ENCODE assay signal across 13 cellular contexts in the genomic region with DNA sequence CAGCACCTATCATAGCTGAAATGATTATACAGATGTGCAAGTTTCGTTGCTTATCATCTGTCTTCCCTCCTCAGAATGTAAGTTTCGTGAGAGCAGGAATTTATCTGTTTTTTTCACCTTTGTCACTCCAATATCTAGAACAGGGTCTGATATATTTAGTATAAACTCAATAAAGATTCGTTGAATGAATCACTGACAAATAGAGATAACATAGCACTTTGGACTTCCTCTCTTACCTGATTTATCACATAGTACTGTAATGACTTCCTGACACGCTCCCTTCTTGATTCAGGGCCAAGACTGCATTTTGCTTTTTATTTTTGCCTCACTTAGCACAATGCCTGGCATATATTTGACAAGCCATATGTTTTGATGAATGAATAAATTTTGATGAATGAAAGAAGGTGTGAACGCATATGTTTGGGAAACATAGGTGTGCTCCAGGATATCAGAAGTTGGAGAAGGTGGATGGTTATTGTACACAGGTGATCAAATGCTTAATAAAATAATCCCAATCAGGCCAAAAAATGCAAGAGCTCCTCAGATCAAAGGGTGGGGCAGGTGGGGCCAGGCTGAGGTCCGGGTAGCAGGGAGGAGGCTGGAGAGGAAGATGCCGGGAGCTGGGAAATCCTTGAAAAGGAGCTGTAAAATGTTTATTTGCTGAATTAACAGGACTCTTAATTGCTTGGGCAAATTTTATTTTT. TPM values are rescaled to one million over a fixed set of nuclear protein-coding genes. Genes with fewer than 3 reads are reported as not detected.
DNase-seq lines count a peak whose midpoint lies in the region; ATAC-seq and TF ChIP-seq lines count a peak whose summit lies in the region.
"Had no signal": no experiment of that assay in that cellular context is flagged by ENCODE, and none has a peak within 500 bp of the region (broad histone marks: within the 10 kb centered on the region; RNA-seq: fewer than 3 reads in every experiment).

No MANE protein-coding gene starts in this region.

- H3K9me3 Mint-ChIP-seq in activated naive CD4-positive, alpha-beta T cell treated with anti-CD3 and anti-CD28 coated beads for 36 hours: no peaks in the 10 kb centered on the region
- H3K9me3 Mint-ChIP-seq in central memory CD8-positive, alpha-beta T cell: no peaks in the 10 kb centered on the region
- H3K9me3 Mint-ChIP-seq in type B pancreatic cell: no peaks in the 10 kb centered on the region

- H3K4me1 Mint-ChIP-seq in activated naive CD4-positive, alpha-beta T cell treated with anti-CD3 and anti-CD28 coated beads for 36 hours (ENCODE audit: low read depth): peaks cover 62% of the 10 kb centered on the region
- H3K4me1 Mint-ChIP-seq in central memory CD8-positive, alpha-beta T cell: peaks cover 46% of the 10 kb centered on the region
- H3K4me1 Mint-ChIP-seq in type B pancreatic cell (ENCODE audit: unreplicated experiment): peaks cover 15% of the 10 kb centered on the region

- no peaks in the 10 kb centered on the region for H3K79me2 ChIP-seq in OCI-LY3 (ENCODE audit: low read length)

- intact Hi-C loops in activated naive CD4-positive, alpha-beta T cell treated with anti-CD3 and anti-CD28 coated beads for 36 hours (cut with micrococcal nuclease): no loop called here

- no peak overlapping the region for H2AFZ ChIP-seq in OCI-LY3 (ENCODE audit: low read depth, low read length)

- no peaks in the 10 kb centered on the region for H3K27me3 ChIP-seq in OCI-LY3 (ENCODE audit: low read depth, low read length)

- no peaks in the 10 kb centered on the region for H3K36me3 Mint-ChIP-seq in activated naive CD4-positive, alpha-beta T cell treated with anti-CD3 and anti-CD28 coated beads for 36 hours (ENCODE audit: low read depth)
- peaks cover 4% of the 10 kb centered on the region for H3K36me3 Mint-ChIP-seq in central memory CD8-positive, alpha-beta T cell (ENCODE audit: insufficient read depth)
- no peaks in the 10 kb centered on the region for H3K36me3 Mint-ChIP-seq in type B pancreatic cell

- H3K4me1 ChIP-seq in OCI-LY3 (ENCODE audit: low read length): peaks cover 72% of the 10 kb centered on the region
- H3K4me1 ChIP-seq: prostate gland had no signal

- no peak overlapping the region for H3K4me3 Mint-ChIP-seq in activated naive CD4-positive, alpha-beta T cell treated with anti-CD3 and anti-CD28 coated beads for 36 hours
- H3K4me3 Mint-ChIP-seq in central memory CD8-positive, alpha-beta T cell: peak overlapping the region; percentile 69
- no peak overlapping the region for H3K4me3 Mint-ChIP-seq in type B pancreatic cell

- CTCF ChIA-PET in activated naive CD4-positive, alpha-beta T cell treated with anti-CD3 and anti-CD28 coated beads for 36 hours (lab: Charles Lee): interaction anchor here (0.9 to 19.0 kb wide), 7 partner anchors 9 to 289 kb away, joined by 3 to 704 read pairs (median 6); no protein-coding TSS in a partner anchor

- no peaks in the 10 kb centered on the region for H3K9me3 ChIP-seq in OCI-LY3 (ENCODE audit: insufficient read depth, low read length)
- H3K9me3 ChIP-seq: prostate gland had no signal

- H3K4me2 ChIP-seq in OCI-LY3 (ENCODE audit: low read length): peak overlapping the region; percentile 36

- H4K20me1 ChIP-seq in OCI-LY3 (ENCODE audit: insufficient read depth, low read length): no peaks in the 10 kb centered on the region

- ATAC-seq in central memory CD8-positive, alpha-beta T cell (replicated peaks; ENCODE audit: extremely low read depth, poor library complexity, severe bottlenecking): peak; percentile 63
- ATAC-seq in GM19324 (IDR thresholded peaks at IDR 0.05; ENCODE audit: low FRiP score, unreplicated experiment) (no peak), GM18870 (IDR thresholded peaks at IDR 0.05; ENCODE audit: unreplicated experiment) (no peak)

- peak; percentile 42 for DNase-seq in activated naive CD4-positive, alpha-beta T cell treated with anti-CD3 and anti-CD28 coated beads for 36 hours
- DNase-seq in activated naive CD4-positive, alpha-beta T cell (lab: John Stamatoyannopoulos, UW): no peak
- no peak for DNase-seq in central memory CD8-positive, alpha-beta T cell (ENCODE audit: low spot score in 2 of 2)
- DNase-seq in type B pancreatic cell (ENCODE audit: extremely low spot score, unreplicated experiment): no peak
- DNase-seq in globus pallidus (ENCODE audit: low spot score): no peak
- DNase-seq: DMS79 treated with DMSO at 0.1 percent for 48 hours, GOT3, NCI-H1048, Right ventricle myocardium superior had no signal

- H3K27me3 Mint-ChIP-seq in activated naive CD4-positive, alpha-beta T cell treated with anti-CD3 and anti-CD28 coated beads for 36 hours (ENCODE audit: low read depth): no peaks in the 10 kb centered on the region
- H3K27me3 Mint-ChIP-seq in central memory CD8-positive, alpha-beta T cell: no peaks in the 10 kb centered on the region
- peaks cover 21% of the 10 kb centered on the region for H3K27me3 Mint-ChIP-seq in type B pancreatic cell

- TF ChIP-seq CTCF in OCI-LY3 (IDR thresholded peaks at IDR 0.05; ENCODE audit: low read depth, low read length) (no peak), type B pancreatic cell (conservative IDR thresholded peaks at IDR 0.05) (no peak)

- peak overlapping the region; percentile 77 for H3K27ac Mint-ChIP-seq in activated naive CD4-positive, alpha-beta T cell treated with anti-CD3 and anti-CD28 coated beads for 36 hours
- H3K27ac Mint-ChIP-seq in central memory CD8-positive, alpha-beta T cell (ENCODE audit: low read depth): peak overlapping the region; percentile 92
- peak overlapping the region; percentile 41 for H3K27ac Mint-ChIP-seq in type B pancreatic cell

- no peaks in the 10 kb centered on the region for H3K36me3 ChIP-seq in OCI-LY3 (replicated peaks; ENCODE audit: low read depth, low read length)
- H3K36me3 ChIP-seq: prostate gland had no signal

- H3K9ac ChIP-seq in OCI-LY3 (ENCODE audit: low read length): no peak overlapping the region; the same call in 1 of the 2 replicates

- no peak overlapping the region for H3K4me3 ChIP-seq in OCI-LY3 (ENCODE audit: low read length)
- H3K4me3 ChIP-seq: prostate gland had no signal

- no peak overlapping the region for H3K27ac ChIP-seq in OCI-LY3 (ENCODE audit: low read length)
- H3K27ac ChIP-seq: prostate gland had no signal

RNA-seq across cellular contexts. Expression of gene PIM1, which starts 33.0 kb away (rescaled TPM):
- total RNA-seq in activated naive CD4-positive, alpha-beta T cell treated with anti-CD3 and anti-CD28 coated beads for 36 hours: 100 to 1,000 TPM; 226 to 227 TPM
- total RNA-seq in type B pancreatic cell (ENCODE audit: low replicate concordance): 41.5 and 74.2 TPM in 2 replicates

RNA-seq across cellular contexts. Expression of gene TBC1D22B, which starts 54.6 kb away (rescaled TPM):
- 10 to 100 TPM; 13.4 to 15.1 TPM for total RNA-seq in activated naive CD4-positive, alpha-beta T cell treated with anti-CD3 and anti-CD28 coated beads for 36 hours
- 13.6 and 14.1 TPM in 2 replicates for total RNA-seq in type B pancreatic cell (ENCODE audit: low replicate concordance)

RNA-seq across cellular contexts. Expression of gene TMEM217, which starts 55.0 kb away (rescaled TPM):
- under 1 TPM; 0.81 to 0.95 TPM for total RNA-seq in activated naive CD4-positive, alpha-beta T cell treated with anti-CD3 and anti-CD28 coated beads for 36 hours
- 1.1 and 1.3 TPM in 2 replicates for total RNA-seq in type B pancreatic cell (ENCODE audit: low replicate concordance)
- total RNA-seq: Right ventricle myocardium superior had no signal

Comparison
In these comparisons a context has a peak if more than half of its experiments do, and no peak if none do; other contexts are left out.
1. H3K27ac Mint-ChIP-seq: peak in every context shown above with its lines; median percentile 92 in central memory CD8-positive, alpha-beta T cell; 77 in activated naive CD4-positive, alpha-beta T cell treated with anti-CD3 and anti-CD28 coated beads for 36 hours; 41 in type B pancreatic cell.